Comparison of ENCODE assay signal across 11 cellular contexts in the genomic region with DNA sequence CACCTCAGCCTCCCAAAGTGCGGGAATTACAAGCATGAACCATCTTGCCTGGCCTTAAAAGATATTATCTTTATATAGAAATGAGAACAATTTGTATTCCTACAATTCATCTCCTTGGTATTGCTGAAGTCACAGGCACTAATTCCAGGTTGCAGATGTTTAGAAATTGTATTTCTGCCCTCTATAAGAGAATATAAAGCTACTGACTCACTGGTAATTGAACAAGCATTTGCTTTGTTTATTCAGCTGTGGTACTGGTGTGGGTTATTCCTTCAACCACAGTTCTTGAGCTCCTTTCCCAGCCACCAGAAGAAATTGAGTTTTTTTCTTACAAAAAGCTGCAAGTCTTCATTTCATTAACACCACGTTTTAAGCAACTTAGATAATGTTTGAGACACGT. TPM values are rescaled to one million over a fixed set of nuclear protein-coding genes. Genes with fewer than 3 reads are reported as not detected.
DNase-seq lines count a peak whose midpoint lies in the region; TF ChIP-seq lines count a peak whose summit lies in the region.
"Had no signal": no experiment of that assay in that cellular context is flagged by ENCODE, and none has a peak within 500 bp of the region (broad histone marks: within the 10 kb centered on the region; RNA-seq: fewer than 3 reads in every experiment).

No MANE protein-coding gene starts in this region.

- intact Hi-C loops in activated naive CD4-positive, alpha-beta T cell treated with anti-CD3 and anti-CD28 coated beads for 36 hours (cut with micrococcal nuclease) = loop anchor here (5.0 to 10.0 kb wide), 5 partner anchors 155 to 1847 kb away; partner anchors contain the start of genes ACBD5, BAMBI, MASTL and YME1L1

- H3K27me3 ChIP-seq in BE2C = peaks cover 23% of the 10 kb centered on the region

- H3K9me3 ChIP-seq in BE2C = no peaks in the 10 kb centered on the region

- H3K36me3 Mint-ChIP-seq in activated naive CD4-positive, alpha-beta T cell treated with anti-CD3 and anti-CD28 coated beads for 36 hours (ENCODE audit: low read depth) = no peaks in the 10 kb centered on the region
- no peaks in the 10 kb centered on the region for H3K36me3 Mint-ChIP-seq in activated CD4-positive, alpha-beta memory T cell treated with anti-CD3 and anti-CD28 coated beads, Interleukin-2, amount 10 ng/mL, durations not matched to agents 7 days and 5 days (ENCODE audit: low read depth)

- H3K4me1 Mint-ChIP-seq in activated naive CD4-positive, alpha-beta T cell treated with anti-CD3 and anti-CD28 coated beads for 36 hours (ENCODE audit: low read depth) = peaks cover 70% of the 10 kb centered on the region
- H3K4me1 Mint-ChIP-seq in activated CD4-positive, alpha-beta memory T cell treated with anti-CD3 and anti-CD28 coated beads, Interleukin-2, amount 10 ng/mL, durations not matched to agents 7 days and 5 days = peaks cover 50% of the 10 kb centered on the region

- DNase-seq in activated naive CD4-positive, alpha-beta T cell treated with anti-CD3 and anti-CD28 coated beads for 36 hours = no peak
- no peak for DNase-seq in activated naive CD4-positive, alpha-beta T cell treated with anti-CD3 and anti-CD28 coated beads, Interleukin-2, amount 50 U/mL, for 16 hours
- DNase-seq in activated CD4-positive, alpha-beta memory T cell treated with anti-CD3 and anti-CD28 coated beads, Interleukin-2, amount 10 ng/mL, durations not matched to agents 7 days and 5 days = no peak
- DNase-seq in fibroblast of the aortic adventitia (ENCODE audit: low read depth) = peak; percentile 60
- peak; percentile 80 for DNase-seq in stromal cell of bone marrow (ENCODE audit: low read depth)
- DNase-seq in activated CD4-positive, CD25-positive, alpha-beta regulatory T cell treated with anti-CD3 and anti-CD28 coated beads, Interleukin-2, amount 50 U/mL, for 72 hours = no peak
- no peak for DNase-seq in NCI-H82 (lab: John Stamatoyannopoulos, UW)
- no peak for DNase-seq in BE2C
- DNase-seq: KBM-7; mesendoderm; stimulated activated CD4-positive, alpha-beta T cell treated with anti-CD3 and anti-CD28 coated beads, Interleukin-4, amount 100 ng/mL, for 4 hours had no signal

- TF ChIP-seq CTCF in fibroblast of the aortic adventitia (IDR thresholded peaks at IDR 0.05; ENCODE audit: insufficient read depth, low read length) = no peak
- no peak for TF ChIP-seq CTCF in BE2C (IDR thresholded peaks at IDR 0.05; ENCODE audit: low read depth, low read length)

- POLR2A ChIA-PET in activated CD4-positive, alpha-beta memory T cell treated with anti-CD3 and anti-CD28 coated beads, Interleukin-2, amount 10 ng/mL, durations not matched to agents 7 days and 5 days (lab: Charles Lee) = interaction anchor here (1.1 to 5.2 kb wide), 3 partner anchors 29 to 35 kb away, joined by 4 to 100 read pairs (median 4); partner anchors contain the start of gene MPP7

- no peaks in the 10 kb centered on the region for H3K4me1 ChIP-seq in BE2C

- H3K4me3 ChIP-seq in fibroblast of the aortic adventitia (ENCODE audit: low read depth, low read length) = no peak overlapping the region
- H3K4me3 ChIP-seq in BE2C (ENCODE audit: low read depth, low read length) = no peak overlapping the region

- H3K4me3 Mint-ChIP-seq in activated naive CD4-positive, alpha-beta T cell treated with anti-CD3 and anti-CD28 coated beads for 36 hours = peak overlapping the region; percentile 18
- H3K4me3 Mint-ChIP-seq in activated CD4-positive, alpha-beta memory T cell treated with anti-CD3 and anti-CD28 coated beads, Interleukin-2, amount 10 ng/mL, durations not matched to agents 7 days and 5 days = no peak overlapping the region

- H3K36me3 ChIP-seq in BE2C = no peaks in the 10 kb centered on the region

- H3K27ac Mint-ChIP-seq in activated naive CD4-positive, alpha-beta T cell treated with anti-CD3 and anti-CD28 coated beads for 36 hours = peak overlapping the region; percentile 79
- H3K27ac Mint-ChIP-seq in activated CD4-positive, alpha-beta memory T cell treated with anti-CD3 and anti-CD28 coated beads, Interleukin-2, amount 10 ng/mL, durations not matched to agents 7 days and 5 days = peak overlapping the region; percentile 7

- H3K9me3 Mint-ChIP-seq in activated naive CD4-positive, alpha-beta T cell treated with anti-CD3 and anti-CD28 coated beads for 36 hours = no peaks in the 10 kb centered on the region
- peaks cover 2% of the 10 kb centered on the region for H3K9me3 Mint-ChIP-seq in activated CD4-positive, alpha-beta memory T cell treated with anti-CD3 and anti-CD28 coated beads, Interleukin-2, amount 10 ng/mL, durations not matched to agents 7 days and 5 days

- no peaks in the 10 kb centered on the region for H3K27me3 Mint-ChIP-seq in activated naive CD4-positive, alpha-beta T cell treated with anti-CD3 and anti-CD28 coated beads for 36 hours (ENCODE audit: low read depth)
- H3K27me3 Mint-ChIP-seq in activated CD4-positive, alpha-beta memory T cell treated with anti-CD3 and anti-CD28 coated beads, Interleukin-2, amount 10 ng/mL, durations not matched to agents 7 days and 5 days = peaks cover 3% of the 10 kb centered on the region

- CTCF ChIA-PET in activated naive CD4-positive, alpha-beta T cell treated with anti-CD3 and anti-CD28 coated beads for 36 hours (lab: Charles Lee) = interaction anchor here (0.6 to 7.4 kb wide), 6 partner anchors 17 to 79 kb away, joined by 3 to 59 read pairs (median 16); partner anchors contain the start of gene MPP7
- CTCF ChIA-PET in activated CD4-positive, alpha-beta memory T cell treated with anti-CD3 and anti-CD28 coated beads, Interleukin-2, amount 10 ng/mL, durations not matched to agents 7 days and 5 days (lab: Charles Lee) = interaction anchor here (1.0 to 7.0 kb wide), 3 partner anchors 29 to 81 kb away, joined by 3 to 62 read pairs (median 25); partner anchors contain the start of gene MPP7

RNA-seq across cellular contexts. Expression of gene MPP7, which starts 29.0 kb away (rescaled TPM):
- 10 to 100 TPM; 23.6 to 25.4 TPM for total RNA-seq in activated naive CD4-positive, alpha-beta T cell treated with anti-CD3 and anti-CD28 coated beads for 36 hours
- 1 to 10 TPM; 4.0 to 4.3 TPM for total RNA-seq in activated CD4-positive, alpha-beta memory T cell treated with anti-CD3 and anti-CD28 coated beads, Interleukin-2, amount 10 ng/mL, durations not matched to agents 7 days and 5 days
- total RNA-seq in fibroblast of the aortic adventitia (ENCODE audit: low replicate concordance) = 1.4 and 2.7 TPM in 2 replicates
- not detected for polyA plus RNA-seq in BE2C (2012; ENCODE audit: insufficient read depth, insufficient read length, low read depth)

Comparison
In these comparisons a context has a peak if more than half of its experiments do, and no peak if none do; other contexts are left out.
1. DNase-seq: peak in fibroblast of the aortic adventitia (single experiment) and stromal cell of bone marrow (single experiment); none in activated naive CD4-positive, alpha-beta T cell treated with anti-CD3 and anti-CD28 coated beads for 36 hours (single experiment), activated naive CD4-positive, alpha-beta T cell treated with anti-CD3 and anti-CD28 coated beads, Interleukin-2, amount 50 U/mL, for 16 hours (single experiment), activated CD4-positive, alpha-beta memory T cell treated with anti-CD3 and anti-CD28 coated beads, Interleukin-2, amount 10 ng/mL, durations not matched to agents 7 days and 5 days (single experiment), activated CD4-positive, CD25-positive, alpha-beta regulatory T cell treated with anti-CD3 and anti-CD28 coated beads, Interleukin-2, amount 50 U/mL, for 72 hours (single experiment), NCI-H82 (single experiment) and BE2C (single experiment).